In genomic region chr4:2390780-2391490, GRCh38 we compare ENCODE assay signal across 15 cellular contexts. TPM values are rescaled to one million over a fixed set of nuclear protein-coding genes. Genes with fewer than 3 reads are reported as not detected.
A peak's percentile ranks its signal among the peaks of the same experiment; 100 is the strongest.
DNase-seq lines count a peak whose midpoint lies in the region; ATAC-seq and TF ChIP-seq lines count a peak whose summit lies in the region.
"Had no signal": no experiment of that assay in that cellular context is flagged by ENCODE, and none has a peak within 500 bp of the region (broad histone marks: within the 10 kb centered on the region; RNA-seq: fewer than 3 reads in every experiment).

No MANE protein-coding gene starts in this region.

- CTCF ChIA-PET in CD8-positive, alpha-beta memory T cell (lab: Charles Lee), result interaction anchor here (0.6 to 1.2 kb wide), 2 partner anchors 22 to 28 kb away, joined by 3 read pairs; no protein-coding TSS in a partner anchor

- no peaks in the 10 kb centered on the region for H3K36me3 ChIP-seq in CD8-positive, alpha-beta memory T cell (ENCODE audit: insufficient read depth, low read length)
- no peaks in the 10 kb centered on the region for H3K36me3 ChIP-seq in prostate gland
- H3K36me3 ChIP-seq: left ventricle myocardium inferior, neutrophil had no signal

- ATAC-seq in naive B cell (ENCODE audit: low read depth in 2 of 2) (peak; percentile 36 to 49), Right ventricle myocardium superior (ENCODE audit: poor library complexity) (no peak)

- H3K27ac ChIP-seq in CD8-positive, alpha-beta memory T cell (ENCODE audit: low read depth, low read length), result peak overlapping the region; percentile 24
- H3K27ac ChIP-seq in angular gyrus (ENCODE audit: low read depth, low read length) (peak overlapping the region; percentile 31), prostate gland (no peak overlapping the region)
- H3K27ac ChIP-seq: left ventricle myocardium inferior, neutrophil had no signal

- TF ChIP-seq POLR2A in prostate gland (IDR thresholded peaks at IDR 0.05), result no peak

- no peak overlapping the region for H3K4me3 ChIP-seq in CD8-positive, alpha-beta memory T cell (ENCODE audit: low read length)
- H3K4me3 ChIP-seq in prostate gland, result no peak overlapping the region
- H3K4me3 ChIP-seq: left ventricle myocardium inferior had no signal

- no peaks in the 10 kb centered on the region for H3K9me3 Mint-ChIP-seq in CD8-positive, alpha-beta memory T cell
- no peaks in the 10 kb centered on the region for H3K9me3 Mint-ChIP-seq in naive B cell
- H3K9me3 Mint-ChIP-seq: CD4-positive, alpha-beta memory T cell had no signal

- no peak for TF ChIP-seq CTCF in prostate gland (IDR thresholded peaks at IDR 0.05)

- peaks cover 0 to 3% of the 10 kb centered on the region in 2 donors for H3K27me3 Mint-ChIP-seq in CD8-positive, alpha-beta memory T cell
- H3K27me3 Mint-ChIP-seq in naive B cell, result peaks cover 11 to 85% (median 73%) of the 10 kb centered on the region in 3 donors
- H3K27me3 Mint-ChIP-seq: CD4-positive, alpha-beta memory T cell had no signal

- no peak for DNase-seq in CD8-positive, alpha-beta memory T cell
- DNase-seq in KBM-7, result peak; percentile 35
- DNase-seq in naive B cell, result peak; percentile 16
- no peak for DNase-seq in activated gamma-delta T cell treated with Interleukin-2 at 50 U/mL for 16 hours
- DNase-seq in prostate gland (ENCODE audit: low spot score), result no peak
- no peak for DNase-seq in Right ventricle myocardium superior
- no peak for DNase-seq in HT-29 (ENCODE audit: low spot score)
- DNase-seq: CD4-positive, alpha-beta memory T cell; head of caudate nucleus; left ventricle myocardium inferior; NCI-H187 had no signal

- peaks cover 31% of the 10 kb centered on the region for H3K4me1 ChIP-seq in CD8-positive, alpha-beta memory T cell (ENCODE audit: insufficient read depth, low read length)
- no peaks in the 10 kb centered on the region for H3K4me1 ChIP-seq in prostate gland (replicated peaks)

- H3K4me3 Mint-ChIP-seq in CD8-positive, alpha-beta memory T cell, result peak overlapping the region in 1 of 7 donors; percentile 74
- peak overlapping the region in 7 of 8 donors; percentile 28 to 89 (median 78) for H3K4me3 Mint-ChIP-seq in naive B cell
- H3K4me3 Mint-ChIP-seq: CD4-positive, alpha-beta memory T cell had no signal

- 48% methylated on average over 20 of the region's 20 CpGs for WGBS in prostate gland

- POLR2A ChIA-PET in CD8-positive, alpha-beta memory T cell (lab: Charles Lee), result no interaction called here

- H3K27ac Mint-ChIP-seq in CD8-positive, alpha-beta memory T cell, result peak overlapping the region in 3 of 8 donors; percentile 17 to 72 (median 38)
- H3K27ac Mint-ChIP-seq in naive B cell, result peak overlapping the region in 4 of 6 donors; percentile 19 to 91 (median 66)

- no peaks in the 10 kb centered on the region for H3K9me3 ChIP-seq in CD8-positive, alpha-beta memory T cell (ENCODE audit: low read length)
- H3K9me3 ChIP-seq in prostate gland, result no peaks in the 10 kb centered on the region
- H3K9me3 ChIP-seq: left ventricle myocardium inferior, neutrophil had no signal

- peaks cover 32 to 66% (median 45%) of the 10 kb centered on the region in 3 donors for H3K4me1 Mint-ChIP-seq in CD8-positive, alpha-beta memory T cell
- H3K4me1 Mint-ChIP-seq in naive B cell, result peaks cover 27 to 35% (median 31%) of the 10 kb centered on the region in 3 donors

- peaks cover 0 to 4% (median 2%) of the 10 kb centered on the region in 3 donors for H3K36me3 Mint-ChIP-seq in CD8-positive, alpha-beta memory T cell
- H3K36me3 Mint-ChIP-seq in naive B cell, result no peaks in the 10 kb centered on the region
- H3K36me3 Mint-ChIP-seq: CD4-positive, alpha-beta memory T cell had no signal

- no peaks in the 10 kb centered on the region for H3K27me3 ChIP-seq in CD8-positive, alpha-beta memory T cell (ENCODE audit: insufficient read depth, low read length, poor library complexity, severe bottlenecking)
- H3K27me3 ChIP-seq in prostate gland (replicated peaks; ENCODE audit: insufficient read depth), result no peaks in the 10 kb centered on the region

- intact Hi-C loops in prostate gland (cut with DNase I) (no loop called here), Right ventricle myocardium superior (cut with DNase I) (no loop called here)

- in situ Hi-C loops in KBM-7 (cut with MboI; ENCODE audit: low pct_unique_long_range_greater_than_20kb, low sequenced_read_pairs), result no loop called here

RNA-seq across cellular contexts. Expression of gene ZFYVE28, which starts 27.5 kb away (rescaled TPM):
- total RNA-seq in CD8-positive, alpha-beta memory T cell, result 10 to 100 TPM; 12.9 to 13.2 TPM
- 14.8 TPM for polyA plus RNA-seq in CD8-positive, alpha-beta memory T cell
- 1 to 10 TPM in 4 of 6 donors, under 1 TPM in 2; 0.71 to 2.9 (median 1.4) TPM for polyA plus RNA-seq in naive B cell (ENCODE audit: low read depth in 6 of 6)
- total RNA-seq in prostate gland, result 10 to 100 TPM in 1 of 2 donors, 1 to 10 TPM in 1; 6.6 to 30.2 TPM
- total RNA-seq in Right ventricle myocardium superior, result 6.7 TPM
- 0.26 and 2.0 TPM in 2 replicates for total RNA-seq in HT-29 (2014; rRNA removed; shearing (Covaris generic))

RNA-seq across cellular contexts. Expression of gene CFAP99, which starts 27.8 kb away (rescaled TPM):
- under 1 TPM in 1 of 2 experiments, not detected in 1; 0.07 TPM for total RNA-seq in CD8-positive, alpha-beta memory T cell
- polyA plus RNA-seq in CD8-positive, alpha-beta memory T cell, result not detected
- not detected for polyA plus RNA-seq in naive B cell (ENCODE audit: low read depth in 6 of 6)
- total RNA-seq in prostate gland (1 to 10 TPM in 1 of 2 donors, under 1 TPM in 1; 0.18 to 7.4 TPM), Right ventricle myocardium superior (not detected)
- total RNA-seq in HT-29 (2014; rRNA removed; shearing (Covaris generic)), result not detected in 2 replicates
- total RNA-seq: chondrocyte, left ventricle myocardium inferior, skeletal muscle tissue had no signal
- polyA plus RNA-seq: CD4-positive, alpha-beta memory T cell had no signal

Comparison
In these comparisons a context has a peak if more than half of its experiments do, and no peak if none do; other contexts are left out.
1. DNase-seq: peak in KBM-7 (single experiment) and naive B cell (single experiment); none in CD8-positive, alpha-beta memory T cell (0 of 5), activated gamma-delta T cell treated with Interleukin-2 at 50 U/mL for 16 hours (single experiment), prostate gland (single experiment), Right ventricle myocardium superior (single experiment) and HT-29 (single experiment).
2. H3K27ac ChIP-seq: peak in CD8-positive, alpha-beta memory T cell (single experiment) and angular gyrus (single experiment); none in prostate gland (0 of 2).